In genomic region chr13:72677431-72677830, GRCh38 we compare ENCODE assay signal across 1 cellular context.
TF ChIP-seq lines count a peak whose summit lies in the region.

No MANE protein-coding gene starts in this region.

TF ChIP-seq in SK-N-SH, 30 proteins besides CTCF, POLR2A, EP300 and RAD21 (continued from another document):
- TF ChIP-seq NFIC (IDR thresholded peaks at IDR 0.05; ENCODE audit: borderline replicate concordance) (no peak), RCOR1 (IDR thresholded peaks at IDR 0.05; ENCODE audit: low read length) (peak; percentile 34; the same call in 1 of the 2 replicates), REST (IDR thresholded peaks at IDR 0.05; ENCODE audit: low read depth, low read length) (no peak), FOXJ3 (CRISPR knock-in tag; IDR thresholded peaks at IDR 0.05) (no peak), GATA2 (CRISPR knock-in tag; IDR thresholded peaks at IDR 0.05) (peak; percentile 87), TAF1 (IDR thresholded peaks at IDR 0.05; ENCODE audit: borderline replicate concordance, low read depth, low read length) (no peak), RFX5 (IDR thresholded peaks at IDR 0.05; ENCODE audit: low read length) (no peak), JUND (IDR thresholded peaks at IDR 0.05) (0 out of 2 replicates have a peak, but pooled peaks have one; percentile 3), SIN3A (IDR thresholded peaks at IDR 0.05; ENCODE audit: borderline replicate concordance, low read depth, low read length) (no peak), FOXM1 (IDR thresholded peaks at IDR 0.05; ENCODE audit: low read depth) (no peak)
